1 cellular context compared by ENCODE assay signal in genomic region chr1:87812881-87813577, GRCh38.
TF ChIP-seq lines count a peak whose summit lies in the region.

No MANE protein-coding gene starts in this region.

TF ChIP-seq in GM12878, 131 proteins besides CTCF, POLR2A, EP300 and RAD21 (continued from another document):
- TF ChIP-seq E2F4 (IDR thresholded peaks at IDR 0.05; ENCODE audit: low read depth, low read length) (no peak), MEF2A (IDR thresholded peaks at IDR 0.05; ENCODE audit: insufficient read depth, low read depth, low read length) (0 out of 2 replicates have a peak, but pooled peaks have one; percentile 37), FOXM1 (IDR thresholded peaks at IDR 0.05; ENCODE audit: low read depth, low read length) (peak; percentile 35; the same call in 1 of the 2 replicates), PAX5 (IDR thresholded peaks at IDR 0.05; ENCODE audit: borderline replicate concordance, low read depth, low read length) (no peak), NKRF (conservative IDR thresholded peaks at IDR 0.05) (no peak), BHLHE40 (IDR thresholded peaks at IDR 0.05; ENCODE audit: borderline replicate concordance in 1 of 2, low read depth in 2 of 2, low read length in 1 of 2) (no peak), DPF2 (IDR thresholded peaks at IDR 0.05) (peak; percentile 28; the same call in 1 of the 2 replicates), SMAD1 (IDR thresholded peaks at IDR 0.05; ENCODE audit: low read depth, partially characterized antibody) (no peak), ZNF622 (IDR thresholded peaks at IDR 0.05) (no peak), IRF5 (IDR thresholded peaks at IDR 0.05; ENCODE audit: borderline replicate concordance) (no peak), IKZF2 (IDR thresholded peaks at IDR 0.05) (no peak; a peak in 1 of 4 replicates), ATF7 (IDR thresholded peaks at IDR 0.05; ENCODE audit: low read depth) (peak; percentile 35; the same call in 1 of the 2 replicates), TBL1XR1 (IDR thresholded peaks at IDR 0.05; ENCODE audit: low read depth, low read length) (no peak), ASH2L (IDR thresholded peaks at IDR 0.05; ENCODE audit: borderline replicate concordance, low read depth) (no peak), E2F8 (IDR thresholded peaks at IDR 0.05; ENCODE audit: low read depth, partially characterized antibody) (no peak), TCF7 (IDR thresholded peaks at IDR 0.05; ENCODE audit: borderline replicate concordance) (peak; percentile 89), MTA2 (IDR thresholded peaks at IDR 0.05; ENCODE audit: low read depth) (peak; percentile 67), CHD2 (IDR thresholded peaks at IDR 0.05; ENCODE audit: borderline replicate concordance, low read depth, low read length) (no peak), RCOR1 (conservative IDR thresholded peaks at IDR 0.05; ENCODE audit: low read depth, low read length) (peak; percentile 82; the same call in 1 of the 2 replicates), RUNX3 (IDR thresholded peaks at IDR 0.05; ENCODE audit: low read length) (peak; percentile 59), SPI1 (IDR thresholded peaks at IDR 0.05; ENCODE audit: borderline replicate concordance, insufficient read depth, low read depth, low read length) (peak; percentile 90), ESRRA (IDR thresholded peaks at IDR 0.05; ENCODE audit: low read length) (no peak), NFIC (IDR thresholded peaks at IDR 0.05; ENCODE audit: low read depth, low read length) (peak; percentile 85), NR2C1 (IDR thresholded peaks at IDR 0.05) (no peak), JUNB (IDR thresholded peaks at IDR 0.05) (peak; percentile 71), RFX5 (IDR thresholded peaks at IDR 0.05; ENCODE audit: low read depth, low read length) (no peak)
- TF ChIP-seq, protein P1, sequence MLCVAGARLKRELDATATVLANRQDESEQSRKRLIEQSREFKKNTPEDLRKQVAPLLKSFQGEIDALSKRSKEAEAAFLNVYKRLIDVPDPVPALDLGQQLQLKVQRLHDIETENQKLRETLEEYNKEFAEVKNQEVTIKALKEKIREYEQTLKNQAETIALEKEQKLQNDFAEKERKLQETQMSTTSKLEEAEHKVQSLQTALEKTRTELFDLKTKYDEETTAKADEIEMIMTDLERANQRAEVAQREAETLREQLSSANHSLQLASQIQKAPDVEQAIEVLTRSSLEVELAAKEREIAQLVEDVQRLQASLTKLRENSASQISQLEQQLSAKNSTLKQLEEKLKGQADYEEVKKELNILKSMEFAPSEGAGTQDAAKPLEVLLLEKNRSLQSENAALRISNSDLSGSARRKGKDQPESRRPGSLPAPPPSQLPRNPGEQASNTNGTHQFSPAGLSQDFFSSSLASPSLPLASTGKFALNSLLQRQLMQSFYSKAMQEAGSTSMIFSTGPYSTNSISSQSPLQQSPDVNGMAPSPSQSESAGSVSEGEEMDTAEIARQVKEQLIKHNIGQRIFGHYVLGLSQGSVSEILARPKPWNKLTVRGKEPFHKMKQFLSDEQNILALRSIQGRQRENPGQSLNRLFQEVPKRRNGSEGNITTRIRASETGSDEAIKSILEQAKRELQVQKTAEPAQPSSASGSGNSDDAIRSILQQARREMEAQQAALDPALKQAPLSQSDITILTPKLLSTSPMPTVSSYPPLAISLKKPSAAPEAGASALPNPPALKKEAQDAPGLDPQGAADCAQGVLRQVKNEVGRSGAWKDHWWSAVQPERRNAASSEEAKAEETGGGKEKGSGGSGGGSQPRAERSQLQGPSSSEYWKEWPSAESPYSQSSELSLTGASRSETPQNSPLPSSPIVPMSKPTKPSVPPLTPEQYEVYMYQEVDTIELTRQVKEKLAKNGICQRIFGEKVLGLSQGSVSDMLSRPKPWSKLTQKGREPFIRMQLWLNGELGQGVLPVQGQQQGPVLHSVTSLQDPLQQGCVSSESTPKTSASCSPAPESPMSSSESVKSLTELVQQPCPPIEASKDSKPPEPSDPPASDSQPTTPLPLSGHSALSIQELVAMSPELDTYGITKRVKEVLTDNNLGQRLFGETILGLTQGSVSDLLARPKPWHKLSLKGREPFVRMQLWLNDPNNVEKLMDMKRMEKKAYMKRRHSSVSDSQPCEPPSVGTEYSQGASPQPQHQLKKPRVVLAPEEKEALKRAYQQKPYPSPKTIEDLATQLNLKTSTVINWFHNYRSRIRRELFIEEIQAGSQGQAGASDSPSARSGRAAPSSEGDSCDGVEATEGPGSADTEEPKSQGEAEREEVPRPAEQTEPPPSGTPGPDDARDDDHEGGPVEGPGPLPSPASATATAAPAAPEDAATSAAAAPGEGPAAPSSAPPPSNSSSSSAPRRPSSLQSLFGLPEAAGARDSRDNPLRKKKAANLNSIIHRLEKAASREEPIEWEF (IDR thresholded peaks at IDR 0.05; ENCODE audit: insufficient replicate concordance, low read depth, low read length) = peak; percentile 27
- TF ChIP-seq, protein P2, sequence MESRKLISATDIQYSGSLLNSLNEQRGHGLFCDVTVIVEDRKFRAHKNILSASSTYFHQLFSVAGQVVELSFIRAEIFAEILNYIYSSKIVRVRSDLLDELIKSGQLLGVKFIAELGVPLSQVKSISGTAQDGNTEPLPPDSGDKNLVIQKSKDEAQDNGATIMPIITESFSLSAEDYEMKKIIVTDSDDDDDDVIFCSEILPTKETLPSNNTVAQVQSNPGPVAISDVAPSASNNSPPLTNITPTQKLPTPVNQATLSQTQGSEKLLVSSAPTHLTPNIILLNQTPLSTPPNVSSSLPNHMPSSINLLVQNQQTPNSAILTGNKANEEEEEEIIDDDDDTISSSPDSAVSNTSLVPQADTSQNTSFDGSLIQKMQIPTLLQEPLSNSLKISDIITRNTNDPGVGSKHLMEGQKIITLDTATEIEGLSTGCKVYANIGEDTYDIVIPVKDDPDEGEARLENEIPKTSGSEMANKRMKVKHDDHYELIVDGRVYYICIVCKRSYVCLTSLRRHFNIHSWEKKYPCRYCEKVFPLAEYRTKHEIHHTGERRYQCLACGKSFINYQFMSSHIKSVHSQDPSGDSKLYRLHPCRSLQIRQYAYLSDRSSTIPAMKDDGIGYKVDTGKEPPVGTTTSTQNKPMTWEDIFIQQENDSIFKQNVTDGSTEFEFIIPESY (IDR thresholded peaks at IDR 0.05) = no peak
- TF ChIP-seq, protein P3, sequence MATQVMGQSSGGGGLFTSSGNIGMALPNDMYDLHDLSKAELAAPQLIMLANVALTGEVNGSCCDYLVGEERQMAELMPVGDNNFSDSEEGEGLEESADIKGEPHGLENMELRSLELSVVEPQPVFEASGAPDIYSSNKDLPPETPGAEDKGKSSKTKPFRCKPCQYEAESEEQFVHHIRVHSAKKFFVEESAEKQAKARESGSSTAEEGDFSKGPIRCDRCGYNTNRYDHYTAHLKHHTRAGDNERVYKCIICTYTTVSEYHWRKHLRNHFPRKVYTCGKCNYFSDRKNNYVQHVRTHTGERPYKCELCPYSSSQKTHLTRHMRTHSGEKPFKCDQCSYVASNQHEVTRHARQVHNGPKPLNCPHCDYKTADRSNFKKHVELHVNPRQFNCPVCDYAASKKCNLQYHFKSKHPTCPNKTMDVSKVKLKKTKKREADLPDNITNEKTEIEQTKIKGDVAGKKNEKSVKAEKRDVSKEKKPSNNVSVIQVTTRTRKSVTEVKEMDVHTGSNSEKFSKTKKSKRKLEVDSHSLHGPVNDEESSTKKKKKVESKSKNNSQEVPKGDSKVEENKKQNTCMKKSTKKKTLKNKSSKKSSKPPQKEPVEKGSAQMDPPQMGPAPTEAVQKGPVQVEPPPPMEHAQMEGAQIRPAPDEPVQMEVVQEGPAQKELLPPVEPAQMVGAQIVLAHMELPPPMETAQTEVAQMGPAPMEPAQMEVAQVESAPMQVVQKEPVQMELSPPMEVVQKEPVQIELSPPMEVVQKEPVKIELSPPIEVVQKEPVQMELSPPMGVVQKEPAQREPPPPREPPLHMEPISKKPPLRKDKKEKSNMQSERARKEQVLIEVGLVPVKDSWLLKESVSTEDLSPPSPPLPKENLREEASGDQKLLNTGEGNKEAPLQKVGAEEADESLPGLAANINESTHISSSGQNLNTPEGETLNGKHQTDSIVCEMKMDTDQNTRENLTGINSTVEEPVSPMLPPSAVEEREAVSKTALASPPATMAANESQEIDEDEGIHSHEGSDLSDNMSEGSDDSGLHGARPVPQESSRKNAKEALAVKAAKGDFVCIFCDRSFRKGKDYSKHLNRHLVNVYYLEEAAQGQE (IDR thresholded peaks at IDR 0.05; ENCODE audit: low read depth, low read length) = no peak
